ENCODE assay signal across 21 cellular contexts in the genomic region with DNA sequence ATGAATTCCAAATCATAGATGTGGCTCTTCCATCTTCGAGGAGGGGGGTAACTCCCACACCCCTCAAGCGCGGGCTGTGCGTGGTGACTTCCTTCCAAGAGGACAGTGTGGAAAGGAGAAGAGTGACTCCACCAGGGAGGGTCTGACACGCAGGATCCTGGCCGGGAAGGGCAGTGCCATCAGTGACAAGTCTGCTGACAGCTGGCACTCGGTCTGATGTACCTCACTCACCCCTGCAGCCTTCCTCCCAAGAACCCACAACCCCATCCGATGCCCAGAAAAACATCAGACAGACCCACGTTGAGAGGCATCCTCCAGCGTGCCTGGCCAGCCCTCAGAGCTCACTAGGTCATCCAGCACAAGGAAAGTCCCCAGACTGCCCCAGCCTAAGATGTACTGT.
"Had no signal": no experiment of that assay in that cellular context is flagged by ENCODE, and none has a peak within 500 bp of the region (broad histone marks: within the 10 kb centered on the region; RNA-seq: fewer than 3 reads in every experiment).

No MANE protein-coding gene starts in this region.

- H3K9me3 Mint-ChIP-seq: activated naive CD8-positive, alpha-beta T cell treated with anti-CD3 and anti-CD28 coated beads, Interleukin-2, amount 10 ng/mL, durations not matched to agents 7 days and 5 days; activated T-helper 17 cell treated with anti-CD3 and anti-CD28 coated beads, Interleukin-2, amount 50 U/mL, for 72 hours; T-helper 2 cell treated with Interferon-gamma antibody and Interleukin-4, amounts not matched to agents 5 μg/mL and 100 μg/mL, for 36 hours had no signal

- H3K27ac ChIP-seq: colonic mucosa, thyroid gland had no signal

- H3K27ac Mint-ChIP-seq: activated B cell treated with CpG ODN at 0.5 μM for 24 hours; activated CD4-positive, alpha-beta memory T cell treated with anti-CD3 and anti-CD28 coated beads for 36 hours; activated CD8-positive, alpha-beta memory T cell treated with anti-CD3 and anti-CD28 coated beads, Interleukin-2, amount 10 ng/mL, durations not matched to agents 7 days and 5 days; activated naive CD8-positive, alpha-beta T cell treated with anti-CD3 and anti-CD28 coated beads, Interleukin-2, amount 10 ng/mL, durations not matched to agents 7 days and 5 days; activated T-helper 17 cell treated with anti-CD3 and anti-CD28 coated beads, Interleukin-2, amount 50 U/mL, for 72 hours; brain; naive thymus-derived CD8-positive, alpha-beta T cell; T-helper 2 cell treated with Interferon-gamma antibody and Interleukin-4, amounts not matched to agents 5 μg/mL and 100 μg/mL, for 36 hours had no signal

- H3K36me3 Mint-ChIP-seq: activated CD4-positive, alpha-beta memory T cell treated with anti-CD3 and anti-CD28 coated beads for 36 hours; activated CD8-positive, alpha-beta memory T cell treated with anti-CD3 and anti-CD28 coated beads, Interleukin-2, amount 10 ng/mL, durations not matched to agents 7 days and 5 days; brain; naive thymus-derived CD8-positive, alpha-beta T cell had no signal

- H3K27me3 ChIP-seq: colonic mucosa, thyroid gland had no signal

- ATAC-seq: activated CD8-positive, alpha-beta memory T cell treated with anti-CD3 and anti-CD28 coated beads, Interleukin-2, amount 10 ng/mL, durations not matched to agents 7 days and 5 days; activated T-helper 17 cell treated with anti-CD3 and anti-CD28 coated beads, Interleukin-2, amount 50 U/mL, for 72 hours; left ventricle myocardium superior; naive thymus-derived CD8-positive, alpha-beta T cell had no signal

- H3K4me1 Mint-ChIP-seq: activated B cell treated with CpG ODN at 0.5 μM for 24 hours; activated naive CD8-positive, alpha-beta T cell treated with anti-CD3 and anti-CD28 coated beads, Interleukin-2, amount 10 ng/mL, durations not matched to agents 7 days and 5 days; activated T-helper 17 cell treated with anti-CD3 and anti-CD28 coated beads, Interleukin-2, amount 50 U/mL, for 72 hours had no signal

- H3K27me3 Mint-ChIP-seq: activated B cell treated with CpG ODN at 0.5 μM for 24 hours had no signal

- H3K4me1 ChIP-seq: colonic mucosa, thyroid gland had no signal

- H3K4me3 Mint-ChIP-seq: activated B cell treated with CpG ODN at 0.5 μM for 24 hours; activated CD4-positive, alpha-beta memory T cell treated with anti-CD3 and anti-CD28 coated beads for 36 hours; activated CD8-positive, alpha-beta memory T cell treated with anti-CD3 and anti-CD28 coated beads, Interleukin-2, amount 10 ng/mL, durations not matched to agents 7 days and 5 days; activated naive CD8-positive, alpha-beta T cell treated with anti-CD3 and anti-CD28 coated beads, Interleukin-2, amount 10 ng/mL, durations not matched to agents 7 days and 5 days; activated T-helper 17 cell treated with anti-CD3 and anti-CD28 coated beads, Interleukin-2, amount 50 U/mL, for 72 hours; brain; naive thymus-derived CD8-positive, alpha-beta T cell; T-helper 2 cell treated with Interferon-gamma antibody and Interleukin-4, amounts not matched to agents 5 μg/mL and 100 μg/mL, for 36 hours had no signal

- H3K9me3 ChIP-seq: colonic mucosa, mucosa of descending colon, thyroid gland had no signal

- H3K4me3 ChIP-seq: colonic mucosa, mucosa of descending colon, thyroid gland had no signal

- DNase-seq: activated B cell treated with CpG ODN at 0.5 μM for 24 hours; activated CD4-positive, alpha-beta memory T cell treated with anti-CD3 and anti-CD28 coated beads for 36 hours; activated CD4-positive, alpha-beta T cell treated with anti-CD3 and anti-CD28 coated beads for 4 hours; activated CD8-positive, alpha-beta memory T cell treated with anti-CD3 and anti-CD28 coated beads, Interleukin-2, amount 10 ng/mL, durations not matched to agents 7 days and 5 days; activated naive CD4-positive, alpha-beta T cell; activated naive CD8-positive, alpha-beta T cell treated with anti-CD3 and anti-CD28 coated beads, Interleukin-2, amount 10 ng/mL, durations not matched to agents 7 days and 5 days; amygdala; central memory CD4-positive, alpha-beta T cell; colonic mucosa; kidney glomerular epithelial cell; left ventricle myocardium superior; mesenchymal stem cell; mucosa of descending colon; naive thymus-derived CD8-positive, alpha-beta T cell; occipital lobe; retina; stimulated activated naive CD4-positive, alpha-beta T cell; thyroid gland had no signal

- H3K36me3 ChIP-seq: colonic mucosa, thyroid gland had no signal
